28 cellular contexts compared by ENCODE assay signal in genomic region chr7:23135765-23136164, GRCh38.
"Had no signal": no experiment of that assay in that cellular context is flagged by ENCODE, and none has a peak within 500 bp of the region (broad histone marks: within the 10 kb centered on the region; RNA-seq: fewer than 3 reads in every experiment).

No MANE protein-coding gene starts in this region.

- ATAC-seq: activated CD8-positive, alpha-beta memory T cell treated with anti-CD3 and anti-CD28 coated beads, Interleukin-2, amount 10 ng/mL, durations not matched to agents 7 days and 5 days; activated naive CD4-positive, alpha-beta T cell treated with anti-CD3 and anti-CD28 coated beads, Interleukin-2, amount 50 U/mL, for 72 hours; activated naive CD8-positive, alpha-beta T cell treated with anti-CD3 and anti-CD28 coated beads, Interleukin-2, amount 50 U/mL, for 24 hours; body of pancreas; PC-3; T-helper 17 cell had no signal

- H3K9me3 ChIP-seq: ascending aorta, body of pancreas had no signal

- H3K9me3 Mint-ChIP-seq: activated naive CD8-positive, alpha-beta T cell treated with anti-CD3 and anti-CD28 coated beads, Interleukin-2, amount 50 U/mL, for 24 hours had no signal

- H3K36me3 Mint-ChIP-seq: activated CD8-positive, alpha-beta memory T cell treated with anti-CD3 and anti-CD28 coated beads, Interleukin-2, amount 10 ng/mL, durations not matched to agents 7 days and 5 days had no signal

- FAIRE-seq: bronchial epithelial cell, RCC 7860 had no signal

- H3K27me3 Mint-ChIP-seq: activated B cell treated with CpG ODN at 0.5 μM for 24 hours; activated CD8-positive, alpha-beta memory T cell treated with anti-CD3 and anti-CD28 coated beads, Interleukin-2, amount 10 ng/mL, durations not matched to agents 7 days and 5 days; activated naive CD8-positive, alpha-beta T cell treated with anti-CD3 and anti-CD28 coated beads, Interleukin-2, amount 50 U/mL, for 24 hours; activated T-cell treated with anti-CD3 and anti-CD28 coated beads, Interleukin-2, amount 50 U/mL, for 24 hours; central memory CD8-positive, alpha-beta T cell; T-helper 17 cell had no signal

- H3K4me3 Mint-ChIP-seq: activated B cell treated with CpG ODN at 0.5 μM for 24 hours; activated CD4-positive, alpha-beta T cell treated with anti-CD3 and anti-CD28 coated beads, Interleukin-2, amount 10 ng/mL, durations not matched to agents 24 days and 14 days; activated CD8-positive, alpha-beta memory T cell treated with anti-CD3 and anti-CD28 coated beads, Interleukin-2, amount 10 ng/mL, durations not matched to agents 7 days and 5 days; activated naive CD8-positive, alpha-beta T cell treated with anti-CD3 and anti-CD28 coated beads, Interleukin-2, amount 50 U/mL, for 24 hours; activated T-cell treated with anti-CD3 and anti-CD28 coated beads, Interleukin-2, amount 50 U/mL, for 24 hours; activated T-helper 1 cell treated with anti-CD3 and anti-CD28 coated beads, Interleukin-12 subunit alpha, Interleukin-12 subunit beta, Interleukin-2, Interleukin-4 antibody, amounts not matched to agents 30 ng/mL and 10 ng/mL and 1 ng/mL, durations not matched to agents 14 hours and 24 hours and 36 hours; central memory CD8-positive, alpha-beta T cell; T-helper 17 cell had no signal

- H3K27ac Mint-ChIP-seq: activated B cell treated with CpG ODN at 0.5 μM for 24 hours; activated CD4-positive, alpha-beta T cell treated with anti-CD3 and anti-CD28 coated beads, Interleukin-2, amount 10 ng/mL, durations not matched to agents 24 days and 14 days; activated CD8-positive, alpha-beta memory T cell treated with anti-CD3 and anti-CD28 coated beads, Interleukin-2, amount 10 ng/mL, durations not matched to agents 7 days and 5 days; activated naive CD4-positive, alpha-beta T cell treated with anti-CD3 and anti-CD28 coated beads, Interleukin-2, amount 50 U/mL, for 72 hours; activated naive CD8-positive, alpha-beta T cell treated with anti-CD3 and anti-CD28 coated beads, Interleukin-2, amount 50 U/mL, for 24 hours; activated T-cell treated with anti-CD3 and anti-CD28 coated beads, Interleukin-2, amount 50 U/mL, for 24 hours; activated T-helper 1 cell treated with anti-CD3 and anti-CD28 coated beads, Interleukin-12 subunit alpha, Interleukin-12 subunit beta, Interleukin-2, Interleukin-4 antibody, amounts not matched to agents 30 ng/mL and 10 ng/mL and 1 ng/mL, durations not matched to agents 14 hours and 24 hours and 36 hours had no signal

- H3K4me3 ChIP-seq: ascending aorta, body of pancreas had no signal

- H3K27ac ChIP-seq: ascending aorta, body of pancreas had no signal

- DNase-seq: activated B cell treated with CpG ODN at 0.5 μM for 24 hours; activated CD4-positive, alpha-beta T cell treated with anti-CD3 and anti-CD28 coated beads for 1 hour; activated CD4-positive, alpha-beta T cell treated with anti-CD3 and anti-CD28 coated beads, Interleukin-2, amount 10 ng/mL, durations not matched to agents 24 days and 14 days; activated CD4-positive, alpha-beta T cell treated with anti-CD3 and anti-CD28 coated beads, Interleukin-2, amount 50 U/mL, for 48 hours; activated CD8-positive, alpha-beta memory T cell treated with anti-CD3 and anti-CD28 coated beads, Interleukin-2, amount 10 ng/mL, durations not matched to agents 7 days and 5 days; activated effector memory CD4-positive, alpha-beta T cell treated with anti-CD3 and anti-CD28 coated beads, Interleukin-2, amount 50 U/mL, for 16 hours; activated naive CD4-positive, alpha-beta T cell treated with Interleukin-2 at 50 U/mL for 16 hours; activated naive CD8-positive, alpha-beta T cell treated with anti-CD3 and anti-CD28 coated beads, Interleukin-2, amount 50 U/mL, for 24 hours; activated T-cell treated with anti-CD3 and anti-CD28 coated beads, Interleukin-2, amount 50 U/mL, for 24 hours; amniotic stem cell; body of pancreas; KG1; NCI-H1048; NCI-H1417; NCI-H1930; NCI-H2107; NCI-H345; NCI-H524; PC-3; SHP77 treated with DMSO at 0.1 percent for 48 hours; T-helper 17 cell; T-helper 9 cell had no signal

- H3K4me1 ChIP-seq: ascending aorta, body of pancreas had no signal

- H3K27me3 ChIP-seq: ascending aorta, body of pancreas had no signal

- H3K4me1 Mint-ChIP-seq: activated B cell treated with CpG ODN at 0.5 μM for 24 hours; activated CD4-positive, alpha-beta T cell treated with anti-CD3 and anti-CD28 coated beads, Interleukin-2, amount 10 ng/mL, durations not matched to agents 24 days and 14 days; activated CD8-positive, alpha-beta memory T cell treated with anti-CD3 and anti-CD28 coated beads, Interleukin-2, amount 10 ng/mL, durations not matched to agents 7 days and 5 days; activated naive CD8-positive, alpha-beta T cell treated with anti-CD3 and anti-CD28 coated beads, Interleukin-2, amount 50 U/mL, for 24 hours had no signal
